In genomic region chr2:126372406-126372805, GRCh38 we compare ENCODE assay signal across 28 cellular contexts.
"Had no signal": no experiment of that assay in that cellular context is flagged by ENCODE, and none has a peak within 500 bp of the region (broad histone marks: within the 10 kb centered on the region; RNA-seq: fewer than 3 reads in every experiment).

No MANE protein-coding gene starts in this region.

- H3K9me3 ChIP-seq: colonic mucosa, esophagus muscularis mucosa, esophagus squamous epithelium, gastrocnemius medialis, gastroesophageal sphincter had no signal

- DNase-seq: colonic mucosa; cortex of kidney; dermis blood vessel endothelial cell; dorsolateral prefrontal cortex; effector CD4-positive, alpha-beta T cell; effector CD8-positive, alpha-beta T cell; effector memory CD4-positive, alpha-beta T cell; effector memory CD8-positive, alpha-beta T cell; endodermal cell; erythroblast; esophagus squamous epithelium; foreskin fibroblast; foreskin keratinocyte; foreskin melanocyte; gastrocnemius medialis; glutamatergic neuron; head of caudate nucleus; heart left ventricle; heart right ventricle had no signal

- H3K36me3 ChIP-seq: colonic mucosa, esophagus muscularis mucosa, esophagus squamous epithelium, gastrocnemius medialis, gastroesophageal sphincter, heart left ventricle, heart right ventricle had no signal

- ATAC-seq: effector memory CD8-positive, alpha-beta T cell; esophagus mucosa; foreskin keratinocyte; gastrocnemius medialis; gastroesophageal sphincter; heart left ventricle; heart right ventricle had no signal

- H3K4me1 ChIP-seq: colonic mucosa, esophagus muscularis mucosa, esophagus squamous epithelium, foreskin keratinocyte, gastrocnemius medialis, gastroesophageal sphincter had no signal

- H3K27me3 ChIP-seq: colonic mucosa, dorsolateral prefrontal cortex, esophagus muscularis mucosa, esophagus squamous epithelium, foreskin keratinocyte, gastrocnemius medialis, gastroesophageal sphincter, heart left ventricle, heart right ventricle had no signal

- H3K4me3 ChIP-seq: colonic mucosa, coronary artery, dorsolateral prefrontal cortex, esophagus muscularis mucosa, esophagus squamous epithelium, gastrocnemius medialis, gastroesophageal sphincter, heart left ventricle, heart right ventricle had no signal

- FAIRE-seq: colon, endometrium, endothelial cell of umbilical vein, frontal cortex had no signal

- H3K27ac ChIP-seq: colonic mucosa, coronary artery, dorsolateral prefrontal cortex, epithelial cell of prostate, esophagus muscularis mucosa, esophagus squamous epithelium, foreskin keratinocyte, gastrocnemius medialis, gastroesophageal sphincter, heart left ventricle, heart right ventricle had no signal
